Comparison of ENCODE assay signal across 21 cellular contexts in the genomic region with DNA sequence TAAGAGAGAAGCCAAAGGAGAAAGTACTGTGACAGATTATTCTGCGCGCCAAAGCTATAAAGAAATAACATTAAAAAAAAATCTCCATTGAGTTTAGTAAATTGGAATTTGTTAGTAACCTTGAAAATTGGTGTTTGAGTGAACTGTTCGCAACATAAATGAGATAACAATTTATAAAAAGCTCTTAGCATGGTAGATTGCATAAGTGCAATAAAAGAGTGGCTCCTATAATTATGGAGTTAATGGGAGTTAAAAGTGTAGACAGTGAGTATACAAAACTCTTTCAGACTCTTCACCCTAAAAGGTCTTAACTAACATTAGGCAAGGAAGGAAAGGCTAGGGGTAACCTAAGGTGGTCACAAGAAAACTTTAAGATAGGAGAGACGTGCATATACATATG.
"Had no signal": no experiment of that assay in that cellular context is flagged by ENCODE, and none has a peak within 500 bp of the region (broad histone marks: within the 10 kb centered on the region; RNA-seq: fewer than 3 reads in every experiment).

No MANE protein-coding gene starts in this region.

- ATAC-seq: esophagus mucosa; heart left ventricle; left colon; left ventricle myocardium superior; right lobe of liver; stimulated activated memory B cell treated with anti-CD40 and anti-IgM and Interleukin-4, amounts not matched to agents 10 μg/mL and 1 μg/mL and 100 μg/mL, for 72 hours had no signal

- H3K27me3 Mint-ChIP-seq: stimulated activated memory B cell treated with anti-CD40 and anti-IgM and Interleukin-4, amounts not matched to agents 10 μg/mL and 1 μg/mL and 100 μg/mL, for 72 hours had no signal

- H3K4me1 ChIP-seq: parathyroid adenoma, prostate gland had no signal

- DNase-seq: effector CD4-positive, alpha-beta T cell; heart left ventricle; hippocampal formation; left colon; left ventricle myocardium superior; mesenchymal stem cell; midbrain; nephron progenitor cell; right lobe of liver; stimulated activated CD4-positive, alpha-beta T cell treated with anti-CD3 and anti-CD28 coated beads, Interleukin-4, amount 100 ng/mL, for 1 hour; stimulated activated CD8-positive, alpha-beta memory T cell treated with anti-CD3 and anti-CD28 coated beads, Interleukin-4, amount 100 ng/mL, for 48 hours; stomach; substantia nigra; transverse colon had no signal

- H3K27ac Mint-ChIP-seq: nephron progenitor cell; stimulated activated memory B cell treated with anti-CD40 and anti-IgM and Interleukin-4, amounts not matched to agents 10 μg/mL and 1 μg/mL and 100 μg/mL, for 72 hours had no signal

- H3K4me3 Mint-ChIP-seq: nephron progenitor cell; stimulated activated memory B cell treated with anti-CD40 and anti-IgM and Interleukin-4, amounts not matched to agents 10 μg/mL and 1 μg/mL and 100 μg/mL, for 72 hours had no signal

- H3K36me3 ChIP-seq: prostate gland, thoracic aorta had no signal

- H3K27ac ChIP-seq: coronary artery, heart left ventricle, parathyroid adenoma, prostate gland, right lobe of liver, stomach, thoracic aorta, transverse colon had no signal

- H3K9me3 ChIP-seq: heart left ventricle, prostate gland, right lobe of liver, stomach, thoracic aorta, transverse colon had no signal

- H3K4me3 ChIP-seq: coronary artery, heart left ventricle, lung, prostate gland, right lobe of liver, stomach, thoracic aorta, transverse colon had no signal

- H3K27me3 ChIP-seq: heart left ventricle, right lobe of liver, stomach, transverse colon had no signal

- H3K9me3 Mint-ChIP-seq: nephron progenitor cell; stimulated activated memory B cell treated with anti-CD40 and anti-IgM and Interleukin-4, amounts not matched to agents 10 μg/mL and 1 μg/mL and 100 μg/mL, for 72 hours had no signal
